Comparison of ENCODE assay signal across 8 cellular contexts in the genomic region with DNA sequence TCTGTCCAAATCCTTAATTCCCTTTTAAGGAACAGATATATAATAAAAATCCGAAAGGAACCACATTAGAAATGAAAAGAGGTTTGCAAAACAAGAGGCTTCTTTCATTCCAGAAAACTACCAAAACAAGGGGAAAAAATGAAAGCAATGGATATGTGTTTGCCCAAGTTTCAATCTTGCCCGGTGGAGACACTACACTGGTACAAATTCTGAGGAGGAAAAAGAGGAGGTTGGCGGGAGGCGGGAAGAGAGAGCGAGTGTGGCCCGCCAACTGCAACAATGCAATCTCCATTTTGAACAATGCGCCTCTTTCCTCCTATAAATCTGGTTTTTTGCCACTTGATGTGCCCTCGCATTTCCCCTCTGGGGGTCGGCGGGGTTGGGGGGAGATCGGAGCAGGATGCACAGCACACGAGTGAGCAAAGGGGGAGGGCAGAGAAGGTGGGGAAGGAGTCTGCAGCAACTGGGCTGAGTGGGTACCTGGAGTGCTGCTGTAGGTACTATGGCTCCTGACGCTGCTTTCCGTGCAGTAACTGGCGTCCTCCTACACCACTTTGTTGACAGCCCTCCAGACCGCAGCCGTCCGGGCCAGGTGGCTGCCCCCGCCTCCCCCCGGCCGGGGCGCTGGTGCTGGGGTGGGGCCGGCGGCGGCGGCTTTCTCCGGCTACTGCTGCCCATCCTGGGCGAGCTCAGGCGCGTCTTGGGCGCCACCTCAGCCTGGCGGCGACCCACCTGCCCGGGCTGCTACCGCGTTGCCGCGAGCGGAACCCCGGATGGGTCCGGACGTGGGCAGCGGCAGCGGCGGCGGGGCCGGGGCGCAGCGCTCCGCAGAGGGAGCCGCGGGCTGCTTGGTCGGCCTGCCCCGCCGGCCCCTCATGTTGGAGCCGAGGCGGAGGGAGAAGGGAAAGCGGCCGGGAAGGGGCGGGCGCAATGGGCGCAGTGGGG.
DNase-seq lines count a peak whose midpoint lies in the region; ATAC-seq lines count a peak whose summit lies in the region.

No MANE protein-coding gene starts in this region.

- H3K27ac ChIP-seq in caudate nucleus (ENCODE audit: low read depth, low read length) (peak overlapping the region; percentile 94), layer of hippocampus (ENCODE audit: low read depth, low read length) (peak overlapping the region; percentile 82)

- H3K9me3 ChIP-seq in T-helper 17 cell (ENCODE audit: control insufficient read depth, low read length, poor library complexity, severe bottlenecking) = no peaks in the 10 kb centered on the region

- ATAC-seq in GM18907 (IDR thresholded peaks at IDR 0.05; ENCODE audit: unreplicated experiment) (peak; percentile 54), HG03097 (IDR thresholded peaks at IDR 0.05; ENCODE audit: low FRiP score, unreplicated experiment) (peak; percentile 60), T-helper 17 cell (peak; percentile 63)

- peak overlapping the region; percentile 100 for H3K27ac Mint-ChIP-seq in T-helper 17 cell

- H3K27me3 Mint-ChIP-seq in T-helper 17 cell = no peaks in the 10 kb centered on the region

- H3K27me3 ChIP-seq in layer of hippocampus (ENCODE audit: control insufficient read depth, insufficient read depth, low read length) = no peaks in the 10 kb centered on the region

- H3K4me1 Mint-ChIP-seq in T-helper 17 cell = peaks cover 48% of the 10 kb centered on the region

- peaks cover 15% of the 10 kb centered on the region for H3K36me3 Mint-ChIP-seq in T-helper 17 cell (ENCODE audit: low read depth)

- H3K4me3 Mint-ChIP-seq in T-helper 17 cell = peak overlapping the region; percentile 99

- peak; percentile 59 to 73 (median 64) for DNase-seq in T-helper 17 cell
- no peak for DNase-seq in caudate nucleus (lab: John Stamatoyannopoulos, UW)
- DNase-seq in stimulated activated CD4-positive, alpha-beta T cell treated with anti-CD3 and anti-CD28 coated beads, Interleukin-2, amount 100 ng/mL, for 24 hours = peak; percentile 71 to 72
- DNase-seq in NCI-H748 treated with DMSO at 0.1 percent for 48 hours (lab: John Stamatoyannopoulos, UW) = no peak
- DNase-seq in NCI-H748 (lab: John Stamatoyannopoulos, UW; ENCODE audit: unreplicated experiment) = no peak

Comparison
In these comparisons a context has a peak if more than half of its experiments do, and no peak if none do; other contexts are left out.
1. DNase-seq: peak in T-helper 17 cell (3 of 3) and stimulated activated CD4-positive, alpha-beta T cell treated with anti-CD3 and anti-CD28 coated beads, Interleukin-2, amount 100 ng/mL, for 24 hours (2 of 2); none in caudate nucleus (0 of 61), NCI-H748 treated with DMSO at 0.1 percent for 48 hours (single experiment) and NCI-H748 (single experiment).
2. Peak in every context shown above with its lines, with median percentiles within 50 percentile points of each other: ATAC-seq.